ENCODE assay signal across 32 cellular contexts in genomic region chr10:53547364-53547763, GRCh38.
"Had no signal": no experiment of that assay in that cellular context is flagged by ENCODE, and none has a peak within 500 bp of the region (broad histone marks: within the 10 kb centered on the region; RNA-seq: fewer than 3 reads in every experiment).

No MANE protein-coding gene starts in this region.

- H3K4me3 ChIP-seq: adrenal gland, body of pancreas, breast epithelium had no signal

- DNase-seq: activated B cell treated with CpG ODN at 0.5 μM for 24 hours; activated CD4-positive, alpha-beta memory T cell treated with anti-CD3 and anti-CD28 coated beads for 36 hours; activated CD4-positive, alpha-beta T cell treated with anti-CD3 and anti-CD28 coated beads for 4 hours; activated CD4-positive, alpha-beta T cell treated with anti-CD3 and anti-CD28 coated beads, Interleukin-2, amount 10 ng/mL, durations not matched to agents 24 days and 14 days; activated CD4-positive, alpha-beta T cell treated with anti-CD3 and anti-CD28 coated beads, Interleukin-2, amount 50 U/mL, for 1 hour; activated CD4-positive, alpha-beta T cell treated with anti-CD3 and anti-CD28 coated beads, Interleukin-2, amount 50 U/mL, for 4 hours; activated CD4-positive, CD25-positive, alpha-beta regulatory T cell treated with anti-CD3 and anti-CD28 coated beads, Interleukin-2, amount 50 U/mL, for 72 hours; activated CD8-positive, alpha-beta memory T cell treated with anti-CD3 and anti-CD28 coated beads, Interleukin-2, amount 50 U/mL, for 4 hours; activated CD8-positive, alpha-beta T cell treated with anti-CD3 and anti-CD28 coated beads for 36 hours; activated effector memory CD4-positive, alpha-beta T cell treated with anti-CD3 and anti-CD28 coated beads, Interleukin-2, amount 50 U/mL, for 16 hours; activated gamma-delta T cell treated with Interleukin-2 at 50 U/mL for 16 hours; activated naive CD4-positive, alpha-beta T cell; activated naive CD4-positive, alpha-beta T cell treated with anti-CD3 and anti-CD28 coated beads for 36 hours; activated naive CD4-positive, alpha-beta T cell treated with anti-CD3 and anti-CD28 coated beads, Interleukin-2, amount 50 U/mL, for 16 hours; activated naive CD8-positive, alpha-beta T cell treated with anti-CD3 and anti-CD28 coated beads for 36 hours; activated T-cell treated with anti-CD3 and anti-CD28 coated beads for 4 hours; activated T-cell treated with anti-CD3 and anti-CD28 coated beads, Interleukin-2, amount 50 U/mL, for 1 hour; activated T-cell treated with anti-CD3 and anti-CD28 coated beads, Interleukin-2, amount 50 U/mL, for 4 hours; activated T-cell treated with anti-CD3 and anti-CD28 coated beads, Interleukin-2, amount 50 U/mL, for 72 hours; adrenal gland; amniotic stem cell; aorta; body of pancreas; brain microvascular endothelial cell; central memory CD4-positive, alpha-beta T cell; T-helper 2 cell; T-helper 9 cell had no signal

- H3K9me3 ChIP-seq: adrenal gland, body of pancreas, breast epithelium had no signal

- H3K36me3 ChIP-seq: adrenal gland, brain microvascular endothelial cell, breast epithelium had no signal

- H3K27me3 ChIP-seq: adrenal gland, body of pancreas, brain microvascular endothelial cell, breast epithelium had no signal

- H3K4me1 ChIP-seq: adrenal gland, body of pancreas, breast epithelium had no signal

- ATAC-seq: activated CD8-positive, alpha-beta T cell treated with anti-CD3 and anti-CD28 coated beads for 36 hours; activated naive CD4-positive, alpha-beta T cell treated with anti-CD3 and anti-CD28 coated beads, Interleukin-2, amount 50 U/mL, for 72 hours; activated T-cell treated with anti-CD3 and anti-CD28 coated beads, Interleukin-2, amount 50 U/mL, for 4 hours; activated T-cell treated with anti-CD3 and anti-CD28 coated beads, Interleukin-2, amount 50 U/mL, for 72 hours; activated T-helper 17 cell treated with anti-CD3 and anti-CD28 coated beads, Interleukin-2, amount 50 U/mL, for 72 hours; body of pancreas had no signal

- FAIRE-seq: astrocyte had no signal

- H3K27ac ChIP-seq: adrenal gland, body of pancreas, brain microvascular endothelial cell, breast epithelium, VCaP had no signal
